In genomic region chr4:4349902-4350301, GRCh38 we compare ENCODE assay signal across 2 cellular contexts.
TF ChIP-seq lines count a peak whose summit lies in the region.

No MANE protein-coding gene starts in this region.

TF ChIP-seq in SK-N-SH treated with all-trans-retinoic acid at 6 μM for 48 hours, 23 proteins besides CTCF, POLR2A, EP300 and RAD21 (continued from another document):
- TF ChIP-seq, protein P1, sequence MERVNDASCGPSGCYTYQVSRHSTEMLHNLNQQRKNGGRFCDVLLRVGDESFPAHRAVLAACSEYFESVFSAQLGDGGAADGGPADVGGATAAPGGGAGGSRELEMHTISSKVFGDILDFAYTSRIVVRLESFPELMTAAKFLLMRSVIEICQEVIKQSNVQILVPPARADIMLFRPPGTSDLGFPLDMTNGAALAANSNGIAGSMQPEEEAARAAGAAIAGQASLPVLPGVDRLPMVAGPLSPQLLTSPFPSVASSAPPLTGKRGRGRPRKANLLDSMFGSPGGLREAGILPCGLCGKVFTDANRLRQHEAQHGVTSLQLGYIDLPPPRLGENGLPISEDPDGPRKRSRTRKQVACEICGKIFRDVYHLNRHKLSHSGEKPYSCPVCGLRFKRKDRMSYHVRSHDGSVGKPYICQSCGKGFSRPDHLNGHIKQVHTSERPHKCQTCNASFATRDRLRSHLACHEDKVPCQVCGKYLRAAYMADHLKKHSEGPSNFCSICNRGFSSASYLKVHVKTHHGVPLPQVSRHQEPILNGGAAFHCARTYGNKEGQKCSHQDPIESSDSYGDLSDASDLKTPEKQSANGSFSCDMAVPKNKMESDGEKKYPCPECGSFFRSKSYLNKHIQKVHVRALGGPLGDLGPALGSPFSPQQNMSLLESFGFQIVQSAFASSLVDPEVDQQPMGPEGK (CRISPR knock-in tag; IDR thresholded peaks at IDR 0.05; ENCODE audit: borderline replicate concordance) = no peak
- TF ChIP-seq ZNF565 (CRISPR knock-in tag; conservative IDR thresholded peaks at IDR 0.05; ENCODE audit: low read depth) = no peak

TF ChIP-seq in SK-N-SH, 30 proteins besides CTCF, POLR2A, EP300 and RAD21 (continued from another document):
- no peak for TF ChIP-seq MXI1 (IDR thresholded peaks at IDR 0.05; ENCODE audit: low read depth, low read length)
